ENCODE assay signal across 9 cellular contexts in genomic region chr13:108943842-108944241, GRCh38.
"Had no signal": no experiment of that assay in that cellular context is flagged by ENCODE, and none has a peak within 500 bp of the region (broad histone marks: within the 10 kb centered on the region; RNA-seq: fewer than 3 reads in every experiment).

No MANE protein-coding gene starts in this region.

- ATAC-seq: HCT116, HepG2 had no signal

- H3K36me3 ChIP-seq: HAP-1 had no signal

- H3K9ac ChIP-seq: GM23248 had no signal

- H3K9me3 ChIP-seq: HAP-1 had no signal

- H3K27ac ChIP-seq: HL-60 had no signal

- DNase-seq: GM23248, GOT3, H7, HFFc6, KBM-7 had no signal

- H3K4me1 ChIP-seq: HAP-1 had no signal

- H3K4me3 ChIP-seq: GM23248, HAP-1 had no signal
